Comparison of ENCODE assay signal across 8 cellular contexts in the genomic region with DNA sequence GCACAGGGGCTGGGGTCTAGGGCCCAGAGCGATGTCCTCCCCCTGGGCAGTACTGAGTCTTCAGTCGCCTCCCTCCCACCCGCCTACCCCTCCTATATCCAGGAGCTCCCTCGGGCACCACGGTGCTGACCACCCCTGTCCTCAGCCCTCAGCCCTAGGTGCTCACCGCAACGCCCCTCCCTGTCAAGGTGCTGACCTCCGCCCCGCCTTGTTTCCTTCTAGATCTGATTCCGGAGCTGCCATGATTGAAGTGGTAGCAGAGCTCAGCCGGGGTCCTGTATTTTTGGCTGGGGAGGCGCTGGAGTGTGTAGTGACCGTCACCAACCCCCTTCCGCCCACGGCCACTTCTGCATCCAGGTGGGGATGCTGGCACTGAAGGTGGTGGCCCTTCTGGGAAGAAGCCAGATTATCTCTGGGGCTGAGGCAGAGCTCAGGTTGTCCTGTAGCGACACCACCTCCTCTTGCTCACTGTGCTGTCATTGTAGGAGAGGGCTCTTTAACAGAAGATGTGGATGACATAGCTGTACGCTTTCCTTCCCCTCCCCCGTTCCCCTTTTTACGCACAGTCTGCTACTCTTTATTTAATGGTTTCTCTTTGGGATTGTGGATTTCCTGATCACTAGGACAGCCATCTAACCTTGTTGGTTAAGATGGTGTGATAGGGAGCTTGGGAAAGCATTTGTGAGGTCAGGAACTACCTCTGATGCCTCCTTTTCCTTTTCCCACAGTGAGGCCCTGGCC. TPM values are rescaled to one million over a fixed set of nuclear protein-coding genes. Genes with fewer than 3 reads are reported as not detected.
DNase-seq lines count a peak whose midpoint lies in the region; ATAC-seq and TF ChIP-seq lines count a peak whose summit lies in the region.

No MANE protein-coding gene starts in this region.

- WGBS in thymus, result 9% methylated on average over 19 of the region's 19 CpGs

- ATAC-seq in GM19455 (IDR thresholded peaks at IDR 0.05; ENCODE audit: unreplicated experiment) (peak; percentile 36), HG03571 (IDR thresholded peaks at IDR 0.05; ENCODE audit: unreplicated experiment) (peak; percentile 19), HG03025 (IDR thresholded peaks at IDR 0.05; ENCODE audit: low FRiP score, unreplicated experiment) (no peak)

- peaks cover 35% of the 10 kb centered on the region for H3K4me1 Mint-ChIP-seq in mesothelial cell of epicardium

- H3K27ac ChIP-seq in duodenal mucosa (ENCODE audit: low read depth, low read length) (peak overlapping the region; percentile 92), thymus (ENCODE audit: low read depth) (peak overlapping the region; percentile 89)

- H3K4me1 ChIP-seq in duodenal mucosa (ENCODE audit: control insufficient read depth in 1 of 2, insufficient read depth in 2 of 2, low read length in 2 of 2), result peaks cover 35 to 37% of the 10 kb centered on the region in 2 donors
- peaks cover 25% of the 10 kb centered on the region for H3K4me1 ChIP-seq in thymus (ENCODE audit: control insufficient read depth, insufficient read depth, low read length)

- peaks cover 37 to 42% of the 10 kb centered on the region in 2 donors for H3K36me3 ChIP-seq in duodenal mucosa (ENCODE audit: control insufficient read depth in 1 of 2, insufficient read depth in 2 of 2, low read length in 2 of 2)
- H3K36me3 ChIP-seq in thymus (ENCODE audit: control insufficient read depth, insufficient read depth), result peaks cover 32% of the 10 kb centered on the region

- H3K4me3 ChIP-seq in duodenal mucosa (ENCODE audit: low read depth in 1 of 2, low read length in 2 of 2) (peak overlapping the region; percentile 81 to 99), thymus (ENCODE audit: low read length) (peak overlapping the region; percentile 88)

- peak overlapping the region; percentile 95 for H3K27ac Mint-ChIP-seq in mesothelial cell of epicardium

- H3K27me3 Mint-ChIP-seq in mesothelial cell of epicardium (ENCODE audit: low read depth), result no peaks in the 10 kb centered on the region

- no peaks in the 10 kb centered on the region for H3K9me3 ChIP-seq in duodenal mucosa (ENCODE audit: control insufficient read depth in 1 of 2, low read length in 2 of 2)
- H3K9me3 ChIP-seq in thymus (ENCODE audit: control insufficient read depth), result no peaks in the 10 kb centered on the region

- no peaks in the 10 kb centered on the region for H3K27me3 ChIP-seq in duodenal mucosa (ENCODE audit: control insufficient read depth in 1 of 2, insufficient read depth in 2 of 2, low read length in 2 of 2)
- H3K27me3 ChIP-seq in thymus (ENCODE audit: control insufficient read depth, insufficient read depth), result no peaks in the 10 kb centered on the region

- peaks cover 15% of the 10 kb centered on the region for H3K36me3 Mint-ChIP-seq in mesothelial cell of epicardium

- peak overlapping the region; percentile 94 for H3K4me3 Mint-ChIP-seq in mesothelial cell of epicardium

- DNase-seq in CD1c-positive myeloid dendritic cell (ENCODE audit: extremely low spot score), result peak; percentile 21
- peak; percentile 56 for DNase-seq in activated CD4-positive, CD25-positive, alpha-beta regulatory T cell treated with anti-CD3 and anti-CD28 coated beads, Interleukin-2, amount 50 U/mL, for 72 hours
- DNase-seq in mesothelial cell of epicardium (ENCODE audit: low spot score in 2 of 2, unreplicated experiment in 2 of 2), result no peak

- no peaks in the 10 kb centered on the region for H3K9me3 Mint-ChIP-seq in mesothelial cell of epicardium

- H3K9ac ChIP-seq in duodenal mucosa (ENCODE audit: low read depth in 1 of 2, low read length in 2 of 2), result peak overlapping the region; percentile 95 to 96

- TF ChIP-seq CTCF in mesothelial cell of epicardium (IDR thresholded peaks at IDR 0.05; ENCODE audit: unreplicated experiment), result no peak

RNA-seq across cellular contexts. Expression of a gene that starts 0.6 kb away (rescaled TPM):
- 32.6 to 34.3 TPM (median 33.9 TPM) in 3 replicates for total RNA-seq in mesothelial cell of epicardium
- polyA plus RNA-seq in thymus, result 6.5 TPM

RNA-seq across cellular contexts. Expression of a gene that starts 0.7 kb away (rescaled TPM):
- total RNA-seq in mesothelial cell of epicardium, result 81.5 to 84.7 TPM (median 83.9 TPM) in 3 replicates
- polyA plus RNA-seq in thymus, result 36.9 TPM

RNA-seq across cellular contexts. Expression of a gene that starts 4.4 kb away (rescaled TPM):
- total RNA-seq in mesothelial cell of epicardium, result not detected in 3 replicates
- 0.25 TPM for polyA plus RNA-seq in thymus

RNA-seq across cellular contexts. Expression of a gene that starts 17.2 kb away (rescaled TPM):
- 29.1 to 32.7 TPM (median 31.6 TPM) in 3 replicates for total RNA-seq in mesothelial cell of epicardium
- polyA plus RNA-seq in thymus, result 25.6 TPM

RNA-seq across cellular contexts. Expression of a gene that starts 17.7 kb away (rescaled TPM):
- total RNA-seq in mesothelial cell of epicardium, result 224 to 230 TPM (median 226 TPM) in 3 replicates
- 74.5 TPM for polyA plus RNA-seq in thymus

Comparison
In these comparisons a context has a peak if more than half of its experiments do, and no peak if none do; other contexts are left out.
1. DNase-seq: peak in CD1c-positive myeloid dendritic cell (single experiment) and activated CD4-positive, CD25-positive, alpha-beta regulatory T cell treated with anti-CD3 and anti-CD28 coated beads, Interleukin-2, amount 50 U/mL, for 72 hours (single experiment); none in mesothelial cell of epicardium (0 of 2).